Comparison of ENCODE assay signal across 8 cellular contexts in genomic region chr17:6913608-6914443, GRCh38.
A peak's percentile ranks its signal among the peaks of the same experiment; 100 is the strongest.
DNase-seq lines count a peak whose midpoint lies in the region; ATAC-seq, FAIRE-seq and TF ChIP-seq lines count a peak whose summit lies in the region.

No MANE protein-coding gene starts in this region.

- H3K4me3 ChIP-seq in bronchial epithelial cell (ENCODE audit: low read depth, low read length): no peak overlapping the region

- CTCF ChIA-PET in GM10248 (lab: Yijun Ruan, JAX): interaction anchor here (0.8 to 9.8 kb wide), 33 partner anchors 9 to 263 kb away, joined by 3 to 193 read pairs (median 6); partner anchors contain the start of genes ALOX12, BCL6B, RNASEK and SLC16A11

- H3K36me3 ChIP-seq in bronchial epithelial cell (ENCODE audit: control insufficient read depth, insufficient read depth, low read length): no peaks in the 10 kb centered on the region

- FAIRE-seq in bronchial epithelial cell (lab: Jason Lieb, UNC): no peak

- ATAC-seq in HG02938 (IDR thresholded peaks at IDR 0.05; ENCODE audit: unreplicated experiment): no peak
- no peak for ATAC-seq in GM21515 (IDR thresholded peaks at IDR 0.05; ENCODE audit: unreplicated experiment)

- peak; percentile 84 for TF ChIP-seq CTCF in GM10248 (IDR thresholded peaks at IDR 0.05; ENCODE audit: control extremely low read depth, extremely low read depth, low read depth, missing control alignments)
- peak; percentile 68 for TF ChIP-seq CTCF in bronchial epithelial cell (IDR thresholded peaks at IDR 0.05; ENCODE audit: insufficient read depth, low read length, severe bottlenecking)

- H3K27me3 ChIP-seq in bronchial epithelial cell (ENCODE audit: control insufficient read depth, insufficient read depth, low read length): no peaks in the 10 kb centered on the region

- DNase-seq in GM10248 (ENCODE audit: extremely low spot score): peak; percentile 69
- DNase-seq in NCI-H1694 treated with DMSO at 0.1 percent for 48 hours (lab: John Stamatoyannopoulos, UW): peak; percentile 24
- peak; percentile 17 to 75 (median 48) for DNase-seq in activated CD4-positive, CD25-positive, alpha-beta regulatory T cell (lab: John Stamatoyannopoulos, UW)
- peak; percentile 15 for DNase-seq in bronchial epithelial cell (ENCODE audit: low read depth)
- DNase-seq in kidney glomerular epithelial cell (lab: John Stamatoyannopoulos, UW): peak; percentile 8
- peak; percentile 37 to 74 for DNase-seq in stimulated activated CD4-positive, alpha-beta T cell treated with anti-CD3 and anti-CD28 coated beads, Interleukin-1b, Interleukin-23, amount 100 ng/mL, for 1 hour (ENCODE audit: low read depth in 2 of 2)

- POLR2A ChIA-PET in GM10248 (lab: Yijun Ruan, JAX): no interaction called here

Comparison
In these comparisons a context has a peak if more than half of its experiments do, and no peak if none do; other contexts are left out.
1. DNase-seq: peak in every context shown above with its lines; median percentile 69 in GM10248; 56 in stimulated activated CD4-positive, alpha-beta T cell treated with anti-CD3 and anti-CD28 coated beads, Interleukin-1b, Interleukin-23, amount 100 ng/mL, for 1 hour; 48 in activated CD4-positive, CD25-positive, alpha-beta regulatory T cell; 24 in NCI-H1694 treated with DMSO at 0.1 percent for 48 hours; 15 in bronchial epithelial cell; 8 in kidney glomerular epithelial cell.